Comparison of ENCODE assay signal across 18 cellular contexts in genomic region chr3:99013794-99014315, GRCh38.
DNase-seq lines count a peak whose midpoint lies in the region; ATAC-seq, FAIRE-seq and TF ChIP-seq lines count a peak whose summit lies in the region.
"Had no signal": no experiment of that assay in that cellular context is flagged by ENCODE, and none has a peak within 500 bp of the region (broad histone marks: within the 10 kb centered on the region; RNA-seq: fewer than 3 reads in every experiment).

No MANE protein-coding gene starts in this region.

- no peak overlapping the region for H3K4me2 ChIP-seq in mammary epithelial cell (ENCODE audit: insufficient read depth, low read depth, low read length)
- H3K4me2 ChIP-seq: BLaER1 treated with 17β-estradiol and CSF1 and Interleukin-3, amounts not matched to agents 10 nM and 100 nM had no signal

- CTCF ChIA-PET in mammary epithelial cell (lab: Charles Lee; ENCODE audit: low non-redundant PET) = no interaction called here

- no peak overlapping the region for H3K27ac ChIP-seq in mammary epithelial cell (ENCODE audit: insufficient read depth, low read depth, low read length)
- no peak overlapping the region for H3K27ac ChIP-seq in breast epithelium
- no peak overlapping the region for H3K27ac ChIP-seq in foreskin keratinocyte
- no peak overlapping the region for H3K27ac ChIP-seq in spleen
- H3K27ac ChIP-seq: BLaER1 treated with 17β-estradiol and CSF1 and Interleukin-3, amounts not matched to agents 10 nM and 100 nM had no signal

- TF ChIP-seq CTCF in mammary epithelial cell (conservative IDR thresholded peaks at IDR 0.05 in 1 of 2, IDR thresholded peaks at IDR 0.05 in 1 of 2; ENCODE audit: extremely low read depth in 1 of 2, insufficient read depth in 1 of 2, low read depth in 1 of 2, low read length in 2 of 2) (no peak), breast epithelium (IDR thresholded peaks at IDR 0.05) (no peak), bronchial epithelial cell (IDR thresholded peaks at IDR 0.05; ENCODE audit: insufficient read depth, low read length, severe bottlenecking) (no peak), foreskin keratinocyte (conservative IDR thresholded peaks at IDR 0.05) (no peak), spleen (IDR thresholded peaks at IDR 0.05 in 8 of 11, conservative IDR thresholded peaks at IDR 0.05 in 3 of 11) (no peak)

- 91% methylated on average over 3 of the region's 3 CpGs for WGBS in mammary epithelial cell (ENCODE audit: low coverage, missing lambda C conversion rate)
- WGBS in spleen, 5 donors = 46 to 78% (median 58%) methylated on average over 3 of the region's 3 CpGs

- H3K9me3 ChIP-seq in mammary epithelial cell (replicated peaks; ENCODE audit: insufficient read depth, low read length) (no peaks in the 10 kb centered on the region), breast epithelium (no peaks in the 10 kb centered on the region), spleen (no peaks in the 10 kb centered on the region)
- H3K9me3 ChIP-seq: BLaER1 treated with 17β-estradiol and CSF1 and Interleukin-3, amounts not matched to agents 10 nM and 100 nM had no signal

- H3K79me2 ChIP-seq in mammary epithelial cell (ENCODE audit: insufficient read depth, low read length) = no peaks in the 10 kb centered on the region

- no peak for FAIRE-seq in bronchial epithelial cell (lab: Jason Lieb, UNC)
- FAIRE-seq: G401.6, GM12891 had no signal

- intact Hi-C loops in mammary epithelial cell (cut with micrococcal nuclease) (no loop called here), breast epithelium (cut with DNase I; ENCODE audit: low total_unique reads) (no loop called here), spleen (cut with DNase I; ENCODE audit: low total_unique reads) (no loop called here)

- H3K9ac ChIP-seq in mammary epithelial cell (ENCODE audit: insufficient read depth, low read length) = no peak overlapping the region
- H3K9ac ChIP-seq: BLaER1 treated with 17β-estradiol and CSF1 and Interleukin-3, amounts not matched to agents 10 nM and 100 nM had no signal

- DNase-seq in mammary epithelial cell (peak; percentile 4), breast epithelium (ENCODE audit: low spot score in 2 of 2) (no peak), bronchial epithelial cell (ENCODE audit: low read depth) (peak; percentile 15), foreskin keratinocyte (peak; percentile 3 to 20), spleen (no peak), DMS53 (lab: John Stamatoyannopoulos, UW) (no peak)
- DNase-seq: Calu3; CD4-positive, CD25-positive, alpha-beta regulatory T cell; DMS 273 treated with DMSO at 0.1 percent for 48 hours; DMS79; EL; GOT3; H9; IMR-90 had no signal

- H3K4me3 ChIP-seq in mammary epithelial cell (replicated peaks in 1 of 3; ENCODE audit: insufficient read depth in 1 of 3, low read depth in 2 of 3, low read length in 3 of 3) (no peak overlapping the region), breast epithelium (no peak overlapping the region), bronchial epithelial cell (ENCODE audit: low read depth, low read length) (no peak overlapping the region), spleen (no peak overlapping the region)
- H3K4me3 ChIP-seq: BLaER1 treated with 17β-estradiol and CSF1 and Interleukin-3, amounts not matched to agents 10 nM and 100 nM had no signal

- in situ Hi-C loops in mammary epithelial cell (cut with MboI; ENCODE audit: low sequenced_read_pairs in 2 of 2) = loop anchor here in 1 of 2 donors (25.0 kb wide), 1 partner anchor 748 kb away; no protein-coding TSS in a partner anchor

- H3K36me3 ChIP-seq in mammary epithelial cell (ENCODE audit: insufficient read depth, low read length) (no peaks in the 10 kb centered on the region), breast epithelium (no peaks in the 10 kb centered on the region), bronchial epithelial cell (ENCODE audit: control insufficient read depth, insufficient read depth, low read length) (no peaks in the 10 kb centered on the region), spleen (no peaks in the 10 kb centered on the region)
- H3K36me3 ChIP-seq: BLaER1 treated with 17β-estradiol and CSF1 and Interleukin-3, amounts not matched to agents 10 nM and 100 nM had no signal

- no peak overlapping the region for H2AFZ ChIP-seq in mammary epithelial cell (ENCODE audit: low read depth, low read length)

- no peaks in the 10 kb centered on the region for H4K20me1 ChIP-seq in mammary epithelial cell (ENCODE audit: insufficient read depth, low read length)
- H4K20me1 ChIP-seq: BLaER1 treated with 17β-estradiol and CSF1 and Interleukin-3, amounts not matched to agents 10 nM and 100 nM had no signal

- ATAC-seq in foreskin keratinocyte (no peak), HG03039 (IDR thresholded peaks at IDR 0.05; ENCODE audit: unreplicated experiment) (no peak)

- TF ChIP-seq POLR2A in breast epithelium (IDR thresholded peaks at IDR 0.05) (no peak), spleen (IDR thresholded peaks at IDR 0.05) (no peak)

- dilution Hi-C loops in mammary epithelial cell (cut with HindIII; ENCODE audit: low sequenced_read_pairs) = loop anchor here (25.0 kb wide), 2 partner anchors 377 to 748 kb away; no protein-coding TSS in a partner anchor

- no peaks in the 10 kb centered on the region for H3K4me1 ChIP-seq in mammary epithelial cell (ENCODE audit: insufficient read depth, low read length)
- H3K4me1 ChIP-seq in breast epithelium = no peaks in the 10 kb centered on the region
- H3K4me1 ChIP-seq in foreskin keratinocyte = no peaks in the 10 kb centered on the region
- H3K4me1 ChIP-seq in spleen = no peaks in the 10 kb centered on the region

- H3K27me3 ChIP-seq in mammary epithelial cell (ENCODE audit: insufficient read depth, low read length) (no peaks in the 10 kb centered on the region), breast epithelium (no peaks in the 10 kb centered on the region), bronchial epithelial cell (ENCODE audit: control insufficient read depth, insufficient read depth, low read length) (no peaks in the 10 kb centered on the region), foreskin keratinocyte (no peaks in the 10 kb centered on the region), spleen (replicated peaks in 1 of 7) (no peaks in the 10 kb centered on the region)
- H3K27me3 ChIP-seq: BLaER1 treated with 17β-estradiol and CSF1 and Interleukin-3, amounts not matched to agents 10 nM and 100 nM had no signal

- BruUV-seq in mammary epithelial cell (replicated peaks; lab: Mats Ljungman, UMichigan) = no TSS peak

Comparison
In these comparisons a context has a peak if more than half of its experiments do, and no peak if none do; other contexts are left out.
1. DNase-seq: peak in mammary epithelial cell (single experiment), bronchial epithelial cell (single experiment) and foreskin keratinocyte (2 of 2); none in breast epithelium (0 of 2), spleen (single experiment) and DMS53 (single experiment).